In genomic region chr6:105769197-105769596, GRCh38 we compare ENCODE assay signal across 21 cellular contexts.
"Had no signal": no experiment of that assay in that cellular context is flagged by ENCODE, and none has a peak within 500 bp of the region (broad histone marks: within the 10 kb centered on the region; RNA-seq: fewer than 3 reads in every experiment).

No MANE protein-coding gene starts in this region.

- H3K9me3 ChIP-seq: left lung, lower lobe of right lung, mucosa of descending colon, right lobe of liver, testis, transverse colon had no signal

- H3K4me3 ChIP-seq: heart right ventricle, left lung, lower lobe of right lung, mucosa of descending colon, right lobe of liver, skin epidermis, testis, transverse colon had no signal

- H3K4me1 ChIP-seq: heart right ventricle, left lung, lower lobe of right lung, right lobe of liver, testis, transverse colon had no signal

- DNase-seq: activated B cell treated with CpG ODN at 0.5 μM for 24 hours; activated CD4-positive, alpha-beta T cell treated with anti-CD3 and anti-CD28 coated beads, Interleukin-2, amount 50 U/mL, for 1 hour; activated CD8-positive, alpha-beta T cell treated with anti-CD3 and anti-CD28 coated beads for 36 hours; activated gamma-delta T cell treated with Interleukin-2 at 50 U/mL for 16 hours; activated naive CD8-positive, alpha-beta T cell treated with anti-CD3 and anti-CD28 coated beads, Interleukin-2, amount 50 U/mL, for 24 hours; activated T-cell treated with anti-CD3 and anti-CD28 coated beads, Interleukin-2, amount 50 U/mL, for 4 hours; amygdala; central memory CD4-positive, alpha-beta T cell; heart right ventricle; left lung; lower lobe of right lung; mucosa of descending colon; right lobe of liver; stimulated activated CD4-positive, alpha-beta T cell treated with anti-CD3 and anti-CD28 coated beads, Interleukin-12 subunit alpha, Interleukin-12 subunit beta, amount 100 ng/mL, for 4 hours; stimulated activated CD4-positive, alpha-beta T cell treated with anti-CD3 and anti-CD28 coated beads, Interleukin-4, amount 100 ng/mL, for 1 hour; stimulated activated naive CD8-positive, alpha-beta T cell treated with anti-CD3 and anti-CD28 coated beads, Interleukin-15, Interleukin-2, amounts not matched to agents 100 U/mL and 50 U/mL, for 24 hours; T-helper 2 cell; testis; transverse colon had no signal

- H3K27ac ChIP-seq: heart right ventricle, left lung, lower lobe of right lung, right lobe of liver, testis, transverse colon had no signal

- ATAC-seq: activated CD8-positive, alpha-beta T cell treated with anti-CD3 and anti-CD28 coated beads for 36 hours; activated naive CD8-positive, alpha-beta T cell treated with anti-CD3 and anti-CD28 coated beads, Interleukin-2, amount 50 U/mL, for 24 hours; activated T-cell treated with anti-CD3 and anti-CD28 coated beads, Interleukin-2, amount 50 U/mL, for 4 hours; activated T-helper 17 cell treated with anti-CD3 and anti-CD28 coated beads, Interleukin-2, amount 50 U/mL, for 72 hours; heart right ventricle; left lung; lower lobe of right lung; stimulated activated naive CD8-positive, alpha-beta T cell treated with anti-CD3 and anti-CD28 coated beads, Interleukin-15, Interleukin-2, amounts not matched to agents 100 U/mL and 50 U/mL, for 24 hours had no signal

- H3K36me3 ChIP-seq: heart right ventricle, left lung, lower lobe of right lung, right lobe of liver, transverse colon had no signal

- H3K27me3 ChIP-seq: left lung, right lobe of liver, testis, transverse colon had no signal
